In genomic region chr4:68338625-68339024, GRCh38 we compare ENCODE assay signal across 1 cellular context.
TF ChIP-seq lines count a peak whose summit lies in the region.

No MANE protein-coding gene starts in this region.

TF ChIP-seq in IMR-90, 13 proteins besides CTCF, POLR2A, EP300 and RAD21 (continued from another document):
- TF ChIP-seq ELK1 (IDR thresholded peaks at IDR 0.05; ENCODE audit: borderline replicate concordance, low read depth, low read length) (no peak), RCOR1 (IDR thresholded peaks at IDR 0.05; ENCODE audit: insufficient replicate concordance, low read length) (no peak), MXI1 (IDR thresholded peaks at IDR 0.05; ENCODE audit: borderline replicate concordance, low read depth, low read length) (no peak), USF2 (IDR thresholded peaks at IDR 0.05; ENCODE audit: low read depth, low read length) (no peak), MAFK (IDR thresholded peaks at IDR 0.05; ENCODE audit: low read depth, low read length) (no peak), NFE2L2 (IDR thresholded peaks at IDR 0.05; ENCODE audit: low read depth, low read length) (no peak), BHLHE40 (IDR thresholded peaks at IDR 0.05; ENCODE audit: low read depth, low read length) (no peak), CHD1 (IDR thresholded peaks at IDR 0.05; ENCODE audit: low read depth, low read length) (no peak), CEBPB (IDR thresholded peaks at IDR 0.05; ENCODE audit: low read depth, low read length) (no peak), RFX5 (IDR thresholded peaks at IDR 0.05; ENCODE audit: low read depth, low read length) (no peak), SMC3 (IDR thresholded peaks at IDR 0.05; ENCODE audit: low read depth, low read length) (no peak)
